In genomic region chr11:14622241-14622954, GRCh38 we compare ENCODE assay signal across 2 cellular contexts.
TF ChIP-seq lines count a peak whose summit lies in the region.

No MANE protein-coding gene starts in this region.

TF ChIP-seq in HepG2, 621 proteins besides CTCF, POLR2A, EP300 and RAD21:
- no peak for TF ChIP-seq NFE2 (CRISPR knock-in tag; IDR thresholded peaks at IDR 0.05)
TF ChIP-seq in HepG2: peak in this region for 0.

TF ChIP-seq in WTC11, 78 proteins besides CTCF, POLR2A, EP300 and RAD21:
- TF ChIP-seq ZNF219 (CRISPR knock-in tag; IDR thresholded peaks at IDR 0.05; ENCODE audit: borderline replicate concordance) (no peak), ELF4 (CRISPR knock-in tag; IDR thresholded peaks at IDR 0.05; ENCODE audit: low read depth) (no peak), ERG (CRISPR knock-in tag; IDR thresholded peaks at IDR 0.05) (no peak), TCF7 (CRISPR knock-in tag; IDR thresholded peaks at IDR 0.05; ENCODE audit: low read depth) (no peak), PRDM15 (CRISPR knock-in tag; IDR thresholded peaks at IDR 0.05) (no peak), USF1 (CRISPR knock-in tag; IDR thresholded peaks at IDR 0.05) (no peak), ZNF317 (CRISPR knock-in tag; IDR thresholded peaks at IDR 0.05; ENCODE audit: borderline replicate concordance, low read depth) (no peak), IRF1 (CRISPR knock-in tag; IDR thresholded peaks at IDR 0.05) (no peak), ZNF423 (CRISPR knock-in tag; IDR thresholded peaks at IDR 0.05) (no peak), FOXP4 (CRISPR knock-in tag; IDR thresholded peaks at IDR 0.05) (no peak)
